ENCODE assay signal across 28 cellular contexts in genomic region chr22:47534150-47535133, GRCh38.
DNase-seq lines count a peak whose midpoint lies in the region; ATAC-seq lines count a peak whose summit lies in the region.
"Had no signal": no experiment of that assay in that cellular context is flagged by ENCODE, and none has a peak within 500 bp of the region (broad histone marks: within the 10 kb centered on the region; RNA-seq: fewer than 3 reads in every experiment).

No MANE protein-coding gene starts in this region.

- DNase-seq in G401 (ENCODE audit: low spot score) (peak; percentile 18), NCI-H2029 treated with DMSO at 0.1 percent for 48 hours (lab: John Stamatoyannopoulos, UW) (peak; percentile 12), inferior parietal cortex (ENCODE audit: extremely low spot score) (peak; percentile 46), NCI-H1694 (lab: John Stamatoyannopoulos, UW) (no peak), NCI-H2196 (lab: John Stamatoyannopoulos, UW; ENCODE audit: unreplicated experiment) (no peak), trophoblast cell (no peak)
- DNase-seq: ACHN; activated CD4-positive, alpha-beta T cell treated with anti-CD3 and anti-CD28 coated beads, Interleukin-2, amount 10 ng/mL, durations not matched to agents 7 days and 5 days; activated naive CD8-positive, alpha-beta T cell treated with anti-CD3 and anti-CD28 coated beads, Interleukin-2, amount 50 U/mL, for 24 hours; activated T-cell treated with anti-CD3 and anti-CD28 coated beads, Interleukin-2, amount 50 U/mL, for 4 hours; BE2C; central memory CD4-positive, alpha-beta T cell; GF-D8; islet precursor cell; KG1; NCI-H1436; NCI-H510A; PC-9; psoas muscle; stimulated activated CD4-positive, alpha-beta T cell treated with anti-CD3 and anti-CD28 coated beads, Interleukin-2, amount 100 ng/mL, for 24 hours; stomach had no signal

- no peak overlapping the region for H4K8ac ChIP-seq in trophoblast cell (ENCODE audit: low read depth, low read length)

- H3K4ac ChIP-seq in trophoblast cell (ENCODE audit: low read depth, low read length): no peak overlapping the region

- no peaks in the 10 kb centered on the region for H3K79me2 ChIP-seq in trophoblast cell (ENCODE audit: control insufficient read depth, insufficient read depth, low read length, poor library complexity)

- H3K4me1 ChIP-seq in rectal smooth muscle tissue (ENCODE audit: control insufficient read depth, insufficient read depth, low read length) (peaks cover 11% of the 10 kb centered on the region), trophoblast cell (ENCODE audit: control insufficient read depth in 1 of 2, insufficient read depth in 2 of 2, low read length in 2 of 2) (no peaks in the 10 kb centered on the region)
- H3K4me1 ChIP-seq: BE2C, psoas muscle had no signal

- H4K12ac ChIP-seq in trophoblast cell (ENCODE audit: low read depth, low read length): no peak overlapping the region

- no peak overlapping the region for H3K23ac ChIP-seq in trophoblast cell (ENCODE audit: low read length)

- H3K9ac ChIP-seq in rectal smooth muscle tissue (ENCODE audit: low read length): no peak overlapping the region
- H3K9ac ChIP-seq in trophoblast cell (ENCODE audit: low read length): no peak overlapping the region

- H3K4me2 ChIP-seq in trophoblast cell (ENCODE audit: low read length): no peak overlapping the region
- H3K4me2 ChIP-seq: PC-9 had no signal

- in situ Hi-C loops in G401 (cut with HindIII; ENCODE audit: low sequenced_read_pairs): no loop called here

- H2BK5ac ChIP-seq in trophoblast cell (ENCODE audit: low read depth, low read length, poor library complexity): no peak overlapping the region

- H3K27ac ChIP-seq in rectal smooth muscle tissue (ENCODE audit: low read depth, low read length) (peak overlapping the region; percentile 65), trophoblast cell (ENCODE audit: low read depth, low read length) (no peak overlapping the region)
- H3K27ac ChIP-seq: neutrophil, PC-9, psoas muscle, VCaP had no signal

- H3K27me3 ChIP-seq in rectal smooth muscle tissue (ENCODE audit: control insufficient read depth, insufficient read depth, low read length): no peaks in the 10 kb centered on the region
- H3K27me3 ChIP-seq in trophoblast cell (ENCODE audit: insufficient read depth, low read length): no peaks in the 10 kb centered on the region
- H3K27me3 ChIP-seq: BE2C, neutrophil, stomach had no signal

- no peak overlapping the region for H4K91ac ChIP-seq in trophoblast cell (ENCODE audit: low read depth, low read length)

- no peak overlapping the region for H2AFZ ChIP-seq in trophoblast cell (ENCODE audit: insufficient read depth, low read length, poor library complexity)
- H2AFZ ChIP-seq: PC-9 had no signal

- H3K14ac ChIP-seq in trophoblast cell (ENCODE audit: low read length): no peak overlapping the region

- no peak for ATAC-seq in HG03432 (IDR thresholded peaks at IDR 0.05; ENCODE audit: unreplicated experiment)
- ATAC-seq: activated naive CD8-positive, alpha-beta T cell treated with anti-CD3 and anti-CD28 coated beads, Interleukin-2, amount 50 U/mL, for 24 hours; activated T-cell treated with anti-CD3 and anti-CD28 coated beads, Interleukin-2, amount 50 U/mL, for 4 hours; HCT116; psoas muscle; Right ventricle myocardium inferior had no signal

- H2BK120ac ChIP-seq in trophoblast cell (ENCODE audit: insufficient read depth, low read length, poor library complexity): no peak overlapping the region

- WGBS in trophoblast cell (ENCODE audit: extremely low coverage, insufficient coverage, insufficient read length): no CpG with 5 or more reads among the region's 15 CpGs

- no peaks in the 10 kb centered on the region for H3K79me1 ChIP-seq in trophoblast cell (ENCODE audit: low read length)

- H3K18ac ChIP-seq in trophoblast cell (ENCODE audit: low read length): no peak overlapping the region

- H2BK12ac ChIP-seq in trophoblast cell (ENCODE audit: low read length): no peak overlapping the region

- peaks cover 37% of the 10 kb centered on the region for H3K9me3 ChIP-seq in trophoblast cell (ENCODE audit: insufficient read depth, low read depth, low read length)
- H3K9me3 ChIP-seq: BE2C, neutrophil, psoas muscle, stomach had no signal

- no peak overlapping the region for H3K4me3 ChIP-seq in rectal smooth muscle tissue (ENCODE audit: low read length)
- no peak overlapping the region for H3K4me3 ChIP-seq in trophoblast cell (ENCODE audit: low read depth, low read length)
- H3K4me3 ChIP-seq: lung, PC-9, psoas muscle, stomach had no signal

- H3K36me3 ChIP-seq in rectal smooth muscle tissue (ENCODE audit: control insufficient read depth, insufficient read depth, low read length) (no peaks in the 10 kb centered on the region), trophoblast cell (ENCODE audit: control insufficient read depth in 1 of 2, insufficient read depth in 2 of 2, low read length in 2 of 2) (no peaks in the 10 kb centered on the region)
- H3K36me3 ChIP-seq: BE2C, neutrophil, stomach had no signal

- H2AK5ac ChIP-seq in trophoblast cell (ENCODE audit: low read length): no peak overlapping the region

Comparison
In these comparisons a context has a peak if more than half of its experiments do, and no peak if none do; other contexts are left out.
1. DNase-seq: peak in G401 (single experiment), NCI-H2029 treated with DMSO at 0.1 percent for 48 hours (single experiment) and inferior parietal cortex (single experiment); none in NCI-H1694 (single experiment), NCI-H2196 (single experiment) and trophoblast cell (0 of 2).